9 cellular contexts compared by ENCODE assay signal in genomic region chr5:112329429-112330090, GRCh38.
DNase-seq lines count a peak whose midpoint lies in the region; ATAC-seq and TF ChIP-seq lines count a peak whose summit lies in the region.
"Had no signal": no experiment of that assay in that cellular context is flagged by ENCODE, and none has a peak within 500 bp of the region (broad histone marks: within the 10 kb centered on the region; RNA-seq: fewer than 3 reads in every experiment).

No MANE protein-coding gene starts in this region.

- BruUV-seq in OCI-LY7 (replicated peaks; lab: Mats Ljungman, UMichigan): no TSS peak

- H3K4me3 ChIP-seq in left ventricle myocardium inferior (no peak overlapping the region), OCI-LY7 (ENCODE audit: low read depth, low read length, poor library complexity, severe bottlenecking) (peak overlapping the region; percentile 47), upper lobe of left lung (no peak overlapping the region)
- H3K4me3 ChIP-seq: lung had no signal

- no peak for TF ChIP-seq POLR2A in upper lobe of left lung (IDR thresholded peaks at IDR 0.05)

- no peaks in the 10 kb centered on the region for H3K79me2 ChIP-seq in OCI-LY7 (ENCODE audit: insufficient read depth, low read depth, low read length)

- H3K9me3 Mint-ChIP-seq in type B pancreatic cell: no peaks in the 10 kb centered on the region

- POLR2A ChIA-PET in OCI-LY7 (lab: Charles Lee): interaction anchor here (0.6 kb wide), 1 partner anchor 153 kb away, joined by 6 read pairs; no protein-coding TSS in a partner anchor

- peak overlapping the region; percentile 67 for H3K4me2 ChIP-seq in OCI-LY7 (ENCODE audit: low read length)

- 24 to 26% methylated on average over 5 of the region's 5 CpGs for WGBS in upper lobe of left lung, 2 donors

- intact Hi-C loops in left ventricle myocardium inferior (cut with micrococcal nuclease) (no loop called here), Right ventricle myocardium inferior (cut with DNase I) (loop anchor here (5.0 kb wide), 1 partner anchor 43 kb away; no protein-coding TSS in a partner anchor), OCI-LY7 (cut with micrococcal nuclease; ENCODE audit: unreplicated experiment) (no loop called here)

- DNase-seq in left ventricle myocardium inferior (no peak), Right ventricle myocardium inferior (ENCODE audit: missing footprints) (no peak), OCI-LY7 (ENCODE audit: low spot score) (peak; percentile 64), type B pancreatic cell (ENCODE audit: extremely low spot score, unreplicated experiment) (no peak), DMS 273 (lab: John Stamatoyannopoulos, UW; ENCODE audit: unreplicated experiment) (no peak), upper lobe of left lung (no peak), putamen (ENCODE audit: low spot score) (no peak)

- H3K4me3 Mint-ChIP-seq in type B pancreatic cell: peak overlapping the region; percentile 22

- ATAC-seq in Right ventricle myocardium inferior: no peak
- peak; percentile 94 for ATAC-seq in HG02884 (IDR thresholded peaks at IDR 0.05; ENCODE audit: unreplicated experiment)
- ATAC-seq in upper lobe of left lung (ENCODE audit: low FRiP score in 2 of 2): no peak

- H3K36me3 ChIP-seq in left ventricle myocardium inferior: no peaks in the 10 kb centered on the region
- no peaks in the 10 kb centered on the region for H3K36me3 ChIP-seq in OCI-LY7 (ENCODE audit: insufficient read depth, low read length)
- no peaks in the 10 kb centered on the region for H3K36me3 ChIP-seq in upper lobe of left lung

- H3K27me3 Mint-ChIP-seq in type B pancreatic cell: no peaks in the 10 kb centered on the region

- H3K36me3 Mint-ChIP-seq in type B pancreatic cell: no peaks in the 10 kb centered on the region

- peaks cover 26% of the 10 kb centered on the region for H3K4me1 Mint-ChIP-seq in type B pancreatic cell (ENCODE audit: unreplicated experiment)

- no peaks in the 10 kb centered on the region for H4K20me1 ChIP-seq in OCI-LY7 (ENCODE audit: insufficient read depth, low read length)

- H3K27ac Mint-ChIP-seq in type B pancreatic cell: no peak overlapping the region

- peak overlapping the region; percentile 77 for H2AFZ ChIP-seq in OCI-LY7 (ENCODE audit: low read length)

- no peak for TF ChIP-seq CTCF in left ventricle myocardium inferior (IDR thresholded peaks at IDR 0.05; ENCODE audit: borderline replicate concordance)
- TF ChIP-seq CTCF in OCI-LY7 (conservative IDR thresholded peaks at IDR 0.05; ENCODE audit: low read length): no peak
- no peak for TF ChIP-seq CTCF in type B pancreatic cell (conservative IDR thresholded peaks at IDR 0.05)
- TF ChIP-seq CTCF in upper lobe of left lung (IDR thresholded peaks at IDR 0.05): no peak

- CTCF ChIA-PET in OCI-LY7 (lab: Charles Lee; ENCODE audit: unreplicated experiment): no interaction called here

- H3K4me1 ChIP-seq in left ventricle myocardium inferior (peaks cover 61% of the 10 kb centered on the region), OCI-LY7 (ENCODE audit: insufficient read depth, low read length, poor library complexity, severe bottlenecking) (peaks cover 28% of the 10 kb centered on the region), upper lobe of left lung (peaks cover 4 to 36% (median 15%) of the 10 kb centered on the region in 4 donors)

- no peaks in the 10 kb centered on the region for H3K27me3 ChIP-seq in left ventricle myocardium inferior (ENCODE audit: low read depth)
- H3K27me3 ChIP-seq in upper lobe of left lung: no peaks in the 10 kb centered on the region

- H3K27ac ChIP-seq in left ventricle myocardium inferior (replicated peaks) (peak overlapping the region; percentile 48), OCI-LY7 (ENCODE audit: low read depth, low read length, poor library complexity, severe bottlenecking) (peak overlapping the region; percentile 42), upper lobe of left lung (no peak overlapping the region)

- TF ChIP-seq EP300 in upper lobe of left lung (IDR thresholded peaks at IDR 0.05): no peak

- H3K9me2 ChIP-seq in OCI-LY7 (ENCODE audit: insufficient read depth, low read length): no peaks in the 10 kb centered on the region

- no peaks in the 10 kb centered on the region for H3K9me3 ChIP-seq in left ventricle myocardium inferior (replicated peaks)
- no peaks in the 10 kb centered on the region for H3K9me3 ChIP-seq in OCI-LY7 (ENCODE audit: low read length)
- H3K9me3 ChIP-seq in upper lobe of left lung: no peaks in the 10 kb centered on the region

Comparison
In these comparisons a context has a peak if more than half of its experiments do, and no peak if none do; other contexts are left out.
1. H3K27ac ChIP-seq: peak in left ventricle myocardium inferior (single experiment) and OCI-LY7 (single experiment); none in upper lobe of left lung (0 of 4).